Comparison of ENCODE assay signal across 8 cellular contexts in the genomic region with DNA sequence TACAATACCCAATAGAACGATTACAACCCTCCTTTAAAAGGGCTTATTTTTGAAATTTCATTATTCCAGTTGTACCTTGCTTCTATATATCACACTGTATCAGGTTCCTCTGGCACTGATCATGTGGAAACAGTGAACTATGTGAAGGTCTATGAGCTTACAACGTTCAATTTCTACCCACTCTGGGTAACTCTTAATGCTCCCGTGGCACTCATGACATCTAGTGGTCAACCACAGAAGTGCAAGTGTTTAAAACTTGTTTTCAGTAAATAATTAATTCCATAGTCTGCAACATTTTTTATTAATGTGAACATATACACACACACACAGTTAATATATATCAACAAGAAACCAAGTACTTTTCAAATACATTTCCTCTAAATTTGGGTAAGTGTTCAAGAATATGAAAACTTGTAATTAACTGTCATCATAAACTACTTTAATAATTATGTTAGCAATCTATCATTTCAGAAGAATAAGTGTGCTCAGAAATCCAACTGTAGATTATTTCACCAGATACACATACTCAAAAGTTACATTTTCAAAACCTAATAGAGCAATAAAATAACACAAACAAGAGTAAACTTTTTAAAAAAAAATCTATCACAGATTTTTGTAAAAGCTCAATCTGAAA.
A peak's percentile ranks its signal among the peaks of the same experiment; 100 is the strongest.
DNase-seq lines count a peak whose midpoint lies in the region; ATAC-seq and TF ChIP-seq lines count a peak whose summit lies in the region.

No MANE protein-coding gene starts in this region.

- no peaks in the 10 kb centered on the region for H3K9me3 Mint-ChIP-seq in neural crest cell

- RAD21 ChIA-PET in HCT116 (lab: Charles Lee; ENCODE audit: low non-redundant PET in 1 of 2, low total read pairs in 2 of 2, uncharacterized antibody in 2 of 2, unreplicated experiment in 2 of 2), result interaction anchor here (0.5 to 2.2 kb wide), 10 partner anchors 10 to 873 kb away, joined by 3 to 9 read pairs (median 3); a partner anchor contains a TSS

- peak overlapping the region; percentile 41 for H3K4me2 ChIP-seq in HCT116 (ENCODE audit: low read length)

- H3K4me1 ChIP-seq in HCT116 (ENCODE audit: control insufficient read depth in 1 of 2, insufficient read depth in 2 of 2, low read length in 2 of 2), result peaks cover 68 to 77% of the 10 kb centered on the region in 2 experiments

- intact Hi-C loops in HCT116 (cut with micrococcal nuclease), result loop anchor here (1.0 to 10.0 kb wide), 8 partner anchors 61 to 870 kb away; no protein-coding TSS in a partner anchor

- H3K4me3 Mint-ChIP-seq in neural crest cell, result no peak overlapping the region

- TF ChIP-seq RAD21 in HCT116 (IDR thresholded peaks at IDR 0.05; ENCODE audit: low read depth), result peak; percentile 98

- no peaks in the 10 kb centered on the region for H3K9me3 ChIP-seq in HCT116 (ENCODE audit: control insufficient read depth in 1 of 2, insufficient read depth in 1 of 2, low read depth in 1 of 2, low read length in 2 of 2)

- TF ChIP-seq POLR2A in HCT116 (IDR thresholded peaks at IDR 0.05; ENCODE audit: borderline replicate concordance, extremely low read depth, insufficient read depth, insufficient read length), result no peak

- peak; percentile 92 for ATAC-seq in HCT116

- TF ChIP-seq CTCF in HCT116 (IDR thresholded peaks at IDR 0.05 in 2 of 3, conservative IDR thresholded peaks at IDR 0.05 in 1 of 3; ENCODE audit: borderline replicate concordance in 1 of 3, insufficient read depth in 1 of 3, low read depth in 2 of 3, low read length in 2 of 3) (peak; percentile 80 to 97 (median 84)), neural crest cell (conservative IDR thresholded peaks at IDR 0.05) (peak; percentile 94)

- H3K27ac ChIP-seq in HCT116 (ENCODE audit: low read depth, low read length), result peak overlapping the region; percentile 96

- no TSS peak for BruUV-seq in HCT116 (replicated peaks; lab: Mats Ljungman, UMichigan)

- POLR2A ChIA-PET in HCT116 (lab: Charles Lee), result interaction anchor here (0.7 to 1.0 kb wide), 5 partner anchors 62 to 500 kb away, joined by 3 to 4 read pairs (median 4); no protein-coding TSS in a partner anchor

- no peaks in the 10 kb centered on the region for H3K36me3 Mint-ChIP-seq in neural crest cell (ENCODE audit: low read depth)

- H3K9me2 ChIP-seq in HCT116 (ENCODE audit: insufficient read depth), result no peaks in the 10 kb centered on the region; the same call in 1 of the 2 replicates

- H3K27me3 ChIP-seq in HCT116 (ENCODE audit: insufficient read depth, low read length), result no peaks in the 10 kb centered on the region

- CTCF ChIA-PET in HCT116 (lab: Charles Lee), result interaction anchor here (0.6 to 2.3 kb wide), 33 partner anchors 11 to 872 kb away, joined by 3 to 19 read pairs (median 4); a partner anchor contains a TSS

- no peak overlapping the region for H3K27ac Mint-ChIP-seq in neural crest cell (ENCODE audit: unreplicated experiment)

- peaks cover 8% of the 10 kb centered on the region for H3K4me1 Mint-ChIP-seq in neural crest cell

- DNase-seq in NCI-H1694 (lab: John Stamatoyannopoulos, UW), result peak; percentile 40
- DNase-seq in NCI-H1694 treated with DMSO at 0.1 percent for 48 hours (lab: John Stamatoyannopoulos, UW), result no peak
- peak; percentile 68 for DNase-seq in HCT116 (ENCODE audit: low read depth, low spot score)
- DNase-seq in NCI-H2107 treated with DMSO at 0.1 percent for 48 hours (lab: John Stamatoyannopoulos, UW; ENCODE audit: unreplicated experiment), result peak; percentile 37
- DNase-seq in activated CD4-positive, alpha-beta T cell treated with anti-CD3 and anti-CD28 coated beads, Interleukin-2, amount 50 U/mL, for 48 hours, result peak; percentile 32
- peak; percentile 89 for DNase-seq in fibroblast of peridontal ligament (ENCODE audit: extremely low read depth)
- peak; percentile 56 for DNase-seq in neural crest cell (ENCODE audit: low read depth, low spot score)
- no peak for DNase-seq in NCI-H446 treated with DMSO at 0.1 percent for 48 hours (lab: John Stamatoyannopoulos, UW)

- peak overlapping the region; percentile 13; the same call in 1 of the 2 replicates for H3K9ac ChIP-seq in HCT116 (ENCODE audit: low read length)

- H3K36me3 ChIP-seq in HCT116 (ENCODE audit: control insufficient read depth in 1 of 2, insufficient read depth in 2 of 2, low read length in 2 of 2), result no peaks in the 10 kb centered on the region; a peak in 1 of 4 replicates

- no peaks in the 10 kb centered on the region for H3K27me3 Mint-ChIP-seq in neural crest cell (ENCODE audit: low read depth)

- no peak overlapping the region for H2AFZ ChIP-seq in HCT116 (ENCODE audit: low read depth, low read length, poor library complexity, severe bottlenecking)

- H3K79me2 ChIP-seq in HCT116 (ENCODE audit: insufficient read depth, low read length), result peaks cover 24% of the 10 kb centered on the region

- H4K20me1 ChIP-seq in HCT116 (ENCODE audit: insufficient read depth), result no peaks in the 10 kb centered on the region

- H3K4me3 ChIP-seq in HCT116 (replicated peaks in 1 of 2; ENCODE audit: low read depth in 1 of 2, low read length in 2 of 2), result no peak overlapping the region

TF ChIP-seq in HCT116, 20 proteins besides CTCF, POLR2A, EP300 and RAD21:
- TF ChIP-seq, protein P1, sequence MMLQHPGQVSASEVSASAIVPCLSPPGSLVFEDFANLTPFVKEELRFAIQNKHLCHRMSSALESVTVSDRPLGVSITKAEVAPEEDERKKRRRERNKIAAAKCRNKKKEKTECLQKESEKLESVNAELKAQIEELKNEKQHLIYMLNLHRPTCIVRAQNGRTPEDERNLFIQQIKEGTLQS (IDR thresholded peaks at IDR 0.05), result no peak
- no peak for TF ChIP-seq ELF1 (IDR thresholded peaks at IDR 0.05; ENCODE audit: borderline replicate concordance, low read depth)
- no peak for TF ChIP-seq POLR2AphosphoS5 (IDR thresholded peaks at IDR 0.05; ENCODE audit: low read depth, low read length)
- TF ChIP-seq FOSL1 (IDR thresholded peaks at IDR 0.05; ENCODE audit: low read depth), result no peak
- no peak for TF ChIP-seq ZFX (IDR thresholded peaks at IDR 0.05)
- TF ChIP-seq, protein P2, sequence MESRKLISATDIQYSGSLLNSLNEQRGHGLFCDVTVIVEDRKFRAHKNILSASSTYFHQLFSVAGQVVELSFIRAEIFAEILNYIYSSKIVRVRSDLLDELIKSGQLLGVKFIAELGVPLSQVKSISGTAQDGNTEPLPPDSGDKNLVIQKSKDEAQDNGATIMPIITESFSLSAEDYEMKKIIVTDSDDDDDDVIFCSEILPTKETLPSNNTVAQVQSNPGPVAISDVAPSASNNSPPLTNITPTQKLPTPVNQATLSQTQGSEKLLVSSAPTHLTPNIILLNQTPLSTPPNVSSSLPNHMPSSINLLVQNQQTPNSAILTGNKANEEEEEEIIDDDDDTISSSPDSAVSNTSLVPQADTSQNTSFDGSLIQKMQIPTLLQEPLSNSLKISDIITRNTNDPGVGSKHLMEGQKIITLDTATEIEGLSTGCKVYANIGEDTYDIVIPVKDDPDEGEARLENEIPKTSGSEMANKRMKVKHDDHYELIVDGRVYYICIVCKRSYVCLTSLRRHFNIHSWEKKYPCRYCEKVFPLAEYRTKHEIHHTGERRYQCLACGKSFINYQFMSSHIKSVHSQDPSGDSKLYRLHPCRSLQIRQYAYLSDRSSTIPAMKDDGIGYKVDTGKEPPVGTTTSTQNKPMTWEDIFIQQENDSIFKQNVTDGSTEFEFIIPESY (IDR thresholded peaks at IDR 0.05; ENCODE audit: extremely low read depth, insufficient replicate concordance, low read length), result no peak
- TF ChIP-seq CEBPB (IDR thresholded peaks at IDR 0.05; ENCODE audit: low read depth), result no peak; the same call in 1 of the 2 replicates
- TF ChIP-seq SRF (IDR thresholded peaks at IDR 0.05; ENCODE audit: low read depth), result no peak
- TF ChIP-seq ZNF274 (IDR thresholded peaks at IDR 0.05; ENCODE audit: low read depth, low read length), result no peak
- no peak for TF ChIP-seq SIN3A (IDR thresholded peaks at IDR 0.05; ENCODE audit: low read depth)
- TF ChIP-seq, protein P3, sequence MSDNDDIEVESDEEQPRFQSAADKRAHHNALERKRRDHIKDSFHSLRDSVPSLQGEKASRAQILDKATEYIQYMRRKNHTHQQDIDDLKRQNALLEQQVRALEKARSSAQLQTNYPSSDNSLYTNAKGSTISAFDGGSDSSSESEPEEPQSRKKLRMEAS (IDR thresholded peaks at IDR 0.05), result no peak
- TF ChIP-seq CBX3 (IDR thresholded peaks at IDR 0.05; ENCODE audit: low read depth), result no peak
- TF ChIP-seq EGR1 (IDR thresholded peaks at IDR 0.05; ENCODE audit: low read depth), result no peak
- TF ChIP-seq JUND (IDR thresholded peaks at IDR 0.05), result no peak

Comparison
In these comparisons a context has a peak if more than half of its experiments do, and no peak if none do; other contexts are left out.
1. DNase-seq: peak in NCI-H1694 (single experiment), HCT116 (single experiment), NCI-H2107 treated with DMSO at 0.1 percent for 48 hours (single experiment), activated CD4-positive, alpha-beta T cell treated with anti-CD3 and anti-CD28 coated beads, Interleukin-2, amount 50 U/mL, for 48 hours (2 of 2), fibroblast of peridontal ligament (single experiment) and neural crest cell (single experiment); none in NCI-H1694 treated with DMSO at 0.1 percent for 48 hours (single experiment) and NCI-H446 treated with DMSO at 0.1 percent for 48 hours (single experiment).